1 cellular context compared by ENCODE assay signal in genomic region chr16:11283820-11284248, GRCh38.
A peak's percentile ranks its signal among the peaks of the same experiment; 100 is the strongest.
TF ChIP-seq lines count a peak whose summit lies in the region.

No MANE protein-coding gene starts in this region.

TF ChIP-seq in HepG2, 621 proteins besides CTCF, POLR2A, EP300 and RAD21 (continued from another document and continues in another):
- TF ChIP-seq YY1 (IDR thresholded peaks at IDR 0.05; ENCODE audit: insufficient read depth, insufficient replicate concordance, low read depth, low read length) (no peak), ZNF781 (CRISPR knock-in tag; IDR thresholded peaks at IDR 0.05; ENCODE audit: borderline replicate concordance, not compliant biosample characterization) (no peak), HNRNPK (IDR thresholded peaks at IDR 0.05; ENCODE audit: low read depth, low read length, poor library complexity, severe bottlenecking) (no peak), ZNF3 (CRISPR knock-in tag; IDR thresholded peaks at IDR 0.05) (no peak), ZNF343 (CRISPR knock-in tag; IDR thresholded peaks at IDR 0.05) (no peak), ZNF350 (CRISPR knock-in tag; IDR thresholded peaks at IDR 0.05; ENCODE audit: borderline replicate concordance, low read depth) (no peak), ZMAT3 (CRISPR knock-in tag; conservative IDR thresholded peaks at IDR 0.05) (0 out of 2 replicates have a peak, but pooled peaks have one; percentile 41), ZNF530 (CRISPR knock-in tag; IDR thresholded peaks at IDR 0.05; ENCODE audit: low read depth) (no peak), ZNF274 (CRISPR knock-in tag; IDR thresholded peaks at IDR 0.05) (no peak), TIGD3 (CRISPR knock-in tag; IDR thresholded peaks at IDR 0.05; ENCODE audit: borderline replicate concordance) (no peak), ARNTL (CRISPR knock-in tag; IDR thresholded peaks at IDR 0.05) (no peak), MLXIP (CRISPR knock-in tag; IDR thresholded peaks at IDR 0.05; ENCODE audit: borderline replicate concordance) (no peak), ZNF207 (IDR thresholded peaks at IDR 0.05; ENCODE audit: borderline replicate concordance) (no peak), ONECUT2 (CRISPR knock-in tag; IDR thresholded peaks at IDR 0.05) (no peak), ZSCAN29 (CRISPR knock-in tag; conservative IDR thresholded peaks at IDR 0.05) (no peak), ZNF362 (CRISPR knock-in tag; IDR thresholded peaks at IDR 0.05; ENCODE audit: borderline replicate concordance) (no peak), ZNF205 (CRISPR knock-in tag; IDR thresholded peaks at IDR 0.05) (0 out of 2 replicates have a peak, but pooled peaks have one; percentile 52), ZNF652 (CRISPR knock-in tag; IDR thresholded peaks at IDR 0.05; ENCODE audit: borderline replicate concordance, low read depth) (no peak), TSC22D2 (CRISPR knock-in tag; IDR thresholded peaks at IDR 0.05; ENCODE audit: borderline replicate concordance) (no peak), ZNF589 (CRISPR knock-in tag; conservative IDR thresholded peaks at IDR 0.05) (no peak), RFX3 (CRISPR knock-in tag; IDR thresholded peaks at IDR 0.05) (no peak), ZNF687 (CRISPR knock-in tag; IDR thresholded peaks at IDR 0.05) (peak; percentile 41; the same call in 1 of the 2 replicates), PHB2 (IDR thresholded peaks at IDR 0.05; ENCODE audit: partially characterized antibody) (no peak), MTA3 (CRISPR knock-in tag; IDR thresholded peaks at IDR 0.05) (no peak), E2F5 (CRISPR knock-in tag; conservative IDR thresholded peaks at IDR 0.05) (no peak), ZSCAN21 (CRISPR knock-in tag; IDR thresholded peaks at IDR 0.05; ENCODE audit: borderline replicate concordance) (no peak), ZFP90 (CRISPR knock-in tag; IDR thresholded peaks at IDR 0.05; ENCODE audit: borderline replicate concordance) (peak; percentile 100), PBX2 (CRISPR knock-in tag; IDR thresholded peaks at IDR 0.05) (no peak), ZNF251 (CRISPR knock-in tag; IDR thresholded peaks at IDR 0.05) (no peak), ZNF337 (CRISPR knock-in tag; IDR thresholded peaks at IDR 0.05; ENCODE audit: borderline replicate concordance, low read depth) (no peak), BRCA1 (CRISPR knock-in tag; IDR thresholded peaks at IDR 0.05) (no peak), ZNF30 (CRISPR knock-in tag; IDR thresholded peaks at IDR 0.05) (no peak), HNF4A (CRISPR knock-in tag; IDR thresholded peaks at IDR 0.05) (0 out of 2 replicates have a peak, but pooled peaks have one; percentile 10), HNF1A (IDR thresholded peaks at IDR 0.05; ENCODE audit: low read depth) (no peak), HNF1A (CRISPR knock-in tag; IDR thresholded peaks at IDR 0.05; ENCODE audit: borderline replicate concordance) (no peak; the same call in 1 of the 2 replicates), ZNF331 (CRISPR knock-in tag; IDR thresholded peaks at IDR 0.05) (0 out of 2 replicates have a peak, but pooled peaks have one; percentile 50)
- TF ChIP-seq, protein P1, sequence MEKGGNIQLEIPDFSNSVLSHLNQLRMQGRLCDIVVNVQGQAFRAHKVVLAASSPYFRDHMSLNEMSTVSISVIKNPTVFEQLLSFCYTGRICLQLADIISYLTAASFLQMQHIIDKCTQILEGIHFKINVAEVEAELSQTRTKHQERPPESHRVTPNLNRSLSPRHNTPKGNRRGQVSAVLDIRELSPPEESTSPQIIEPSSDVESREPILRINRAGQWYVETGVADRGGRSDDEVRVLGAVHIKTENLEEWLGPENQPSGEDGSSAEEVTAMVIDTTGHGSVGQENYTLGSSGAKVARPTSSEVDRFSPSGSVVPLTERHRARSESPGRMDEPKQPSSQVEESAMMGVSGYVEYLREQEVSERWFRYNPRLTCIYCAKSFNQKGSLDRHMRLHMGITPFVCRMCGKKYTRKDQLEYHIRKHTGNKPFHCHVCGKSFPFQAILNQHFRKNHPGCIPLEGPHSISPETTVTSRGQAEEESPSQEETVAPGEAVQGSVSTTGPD (CRISPR knock-in tag; IDR thresholded peaks at IDR 0.05), result no peak
- TF ChIP-seq, protein P2, sequence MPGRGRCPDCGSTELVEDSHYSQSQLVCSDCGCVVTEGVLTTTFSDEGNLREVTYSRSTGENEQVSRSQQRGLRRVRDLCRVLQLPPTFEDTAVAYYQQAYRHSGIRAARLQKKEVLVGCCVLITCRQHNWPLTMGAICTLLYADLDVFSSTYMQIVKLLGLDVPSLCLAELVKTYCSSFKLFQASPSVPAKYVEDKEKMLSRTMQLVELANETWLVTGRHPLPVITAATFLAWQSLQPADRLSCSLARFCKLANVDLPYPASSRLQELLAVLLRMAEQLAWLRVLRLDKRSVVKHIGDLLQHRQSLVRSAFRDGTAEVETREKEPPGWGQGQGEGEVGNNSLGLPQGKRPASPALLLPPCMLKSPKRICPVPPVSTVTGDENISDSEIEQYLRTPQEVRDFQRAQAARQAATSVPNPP (CRISPR knock-in tag; IDR thresholded peaks at IDR 0.05), result no peak
- TF ChIP-seq, protein P3, sequence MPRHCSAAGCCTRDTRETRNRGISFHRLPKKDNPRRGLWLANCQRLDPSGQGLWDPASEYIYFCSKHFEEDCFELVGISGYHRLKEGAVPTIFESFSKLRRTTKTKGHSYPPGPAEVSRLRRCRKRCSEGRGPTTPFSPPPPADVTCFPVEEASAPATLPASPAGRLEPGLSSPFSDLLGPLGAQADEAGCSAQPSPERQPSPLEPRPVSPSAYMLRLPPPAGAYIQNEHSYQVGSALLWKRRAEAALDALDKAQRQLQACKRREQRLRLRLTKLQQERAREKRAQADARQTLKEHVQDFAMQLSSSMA (CRISPR knock-in tag; IDR thresholded peaks at IDR 0.05), result peak; percentile 88; the same call in 1 of the 2 replicates
